8 cellular contexts compared by ENCODE assay signal in genomic region chr10:52779541-52780390, GRCh38. TPM values are rescaled to one million over a fixed set of nuclear protein-coding genes. Genes with fewer than 3 reads are reported as not detected.
DNase-seq lines count a peak whose midpoint lies in the region; ATAC-seq, FAIRE-seq and TF ChIP-seq lines count a peak whose summit lies in the region.

No MANE protein-coding gene starts in this region.

- H4K20me1 ChIP-seq in keratinocyte (ENCODE audit: control insufficient read depth, extremely low read depth, insufficient read depth, low read length): no peaks in the 10 kb centered on the region

- H3K9me3 ChIP-seq in breast epithelium (no peaks in the 10 kb centered on the region), keratinocyte (ENCODE audit: control insufficient read depth, low read depth, low read length) (peaks cover 2% of the 10 kb centered on the region)

- peak; percentile 71 for FAIRE-seq in keratinocyte (lab: Jason Lieb, UNC)

- H3K4me3 ChIP-seq in breast epithelium: no peak overlapping the region
- no peak overlapping the region for H3K4me3 ChIP-seq in keratinocyte (ENCODE audit: control insufficient read depth in 2 of 3, extremely low read depth in 1 of 3, insufficient read depth in 2 of 3, low read depth in 1 of 3, low read length in 3 of 3)

- no peaks in the 10 kb centered on the region for H3K79me2 ChIP-seq in keratinocyte (ENCODE audit: control insufficient read depth, insufficient read depth, low read length)

- H2AFZ ChIP-seq in keratinocyte (ENCODE audit: control insufficient read depth, low read length): no peak overlapping the region

- H3K27ac ChIP-seq in breast epithelium (no peak overlapping the region), keratinocyte (ENCODE audit: control insufficient read depth, insufficient read depth, low read length) (no peak overlapping the region)

- no peaks in the 10 kb centered on the region for H3K9me1 ChIP-seq in keratinocyte (ENCODE audit: control insufficient read depth, extremely low read depth, insufficient read depth, low read length)

- DNase-seq in GM03348 (ENCODE audit: low spot score) (peak; percentile 89), RPMI7951 (ENCODE audit: low read depth) (peak; percentile 45), breast epithelium (ENCODE audit: low spot score in 2 of 2) (no peak), keratinocyte (ENCODE audit: low read depth, low spot score) (no peak), mesenteric fat pad (ENCODE audit: low spot score) (no peak)
- peak; percentile 16 to 27 (median 18) for DNase-seq in stimulated activated CD4-positive, alpha-beta T cell treated with anti-CD3 and anti-CD28 coated beads, TNF-alpha, amount 100 ng/mL, for 48 hours (ENCODE audit: low read depth in 3 of 3)

- H3K27me3 ChIP-seq in breast epithelium (no peaks in the 10 kb centered on the region), keratinocyte (ENCODE audit: control insufficient read depth, extremely low read depth, insufficient read depth, low read length) (peaks cover 6% of the 10 kb centered on the region)

- no peaks in the 10 kb centered on the region for H3K36me3 ChIP-seq in breast epithelium
- no peaks in the 10 kb centered on the region for H3K36me3 ChIP-seq in keratinocyte (ENCODE audit: control insufficient read depth in 2 of 2, extremely low read depth in 1 of 2, insufficient read depth in 2 of 2, low read length in 2 of 2)

- no peak overlapping the region for H3K9ac ChIP-seq in keratinocyte (ENCODE audit: control insufficient read depth, extremely low read depth, insufficient read depth, low read length)

- no peak overlapping the region for H3K4me2 ChIP-seq in keratinocyte (ENCODE audit: control insufficient read depth, extremely low read depth, insufficient read depth, low read depth, low read length)

- intact Hi-C loops in breast epithelium (cut with DNase I; ENCODE audit: low total_unique reads): no loop called here

- ATAC-seq in GM19463 (IDR thresholded peaks at IDR 0.05; ENCODE audit: unreplicated experiment) (peak; percentile 93), HG03439 (IDR thresholded peaks at IDR 0.05; ENCODE audit: unreplicated experiment) (peak; percentile 91)

- dilution Hi-C loops in keratinocyte (cut with MboI; ENCODE audit: extremely low pct_ligation_motif_present, low sequenced_read_pairs): no loop called here

- TF ChIP-seq CTCF in breast epithelium (IDR thresholded peaks at IDR 0.05): peak in 2 of 3 donors; percentile 55 to 70
- peak; percentile 91 to 98 (median 94) for TF ChIP-seq CTCF in keratinocyte (optimal IDR thresholded peaks at IDR 0.05 in 1 of 3, IDR thresholded peaks at IDR 0.05 in 1 of 3, conservative IDR thresholded peaks at IDR 0.05 in 1 of 3; ENCODE audit: extremely low read depth in 1 of 3, insufficient read depth in 2 of 3, low read length in 3 of 3)

- H3K4me1 ChIP-seq in breast epithelium (no peaks in the 10 kb centered on the region), keratinocyte (ENCODE audit: control insufficient read depth, extremely low read depth, insufficient read depth, low read length) (no peaks in the 10 kb centered on the region)

- no peak for TF ChIP-seq POLR2A in breast epithelium (IDR thresholded peaks at IDR 0.05)

RNA-seq across cellular contexts. Expression of gene MBL2, which starts 7.2 kb away (rescaled TPM):
- not detected in 2 replicates for total RNA-seq in RPMI7951 (2014; rRNA removed; shearing (Covaris generic))
- total RNA-seq in breast epithelium (not detected), mesenteric fat pad (not detected)
- not detected in 3 replicates for polyA plus RNA-seq in keratinocyte
- not detected for polyA plus RNA-seq in keratinocyte (2011; ENCODE audit: low read depth)
- polyA plus RNA-seq in keratinocyte (2011; cell fraction: cytosol; rRNA removed): not detected in 2 replicates
- polyA plus RNA-seq in keratinocyte (2011; cell fraction: nucleus; rRNA removed): not detected in 2 replicates
- polyA plus RNA-seq in keratinocyte (2012; ENCODE audit: low replicate concordance): not detected in 2 replicates
- not detected in 3 replicates for polyA minus RNA-seq in keratinocyte
- polyA minus RNA-seq in keratinocyte (2011; cell fraction: cytosol; rRNA and poly(A)+ RNA removed): not detected
- polyA minus RNA-seq in keratinocyte (2011; cell fraction: nucleus; rRNA and poly(A)+ RNA removed): not detected in 2 replicates

Comparison
In these comparisons a context has a peak if more than half of its experiments do, and no peak if none do; other contexts are left out.
1. DNase-seq: peak in GM03348 (single experiment), RPMI7951 (single experiment) and stimulated activated CD4-positive, alpha-beta T cell treated with anti-CD3 and anti-CD28 coated beads, TNF-alpha, amount 100 ng/mL, for 48 hours (3 of 3); none in breast epithelium (0 of 2), keratinocyte (single experiment) and mesenteric fat pad (single experiment).